ENCODE assay signal across 39 cellular contexts in the genomic region with DNA sequence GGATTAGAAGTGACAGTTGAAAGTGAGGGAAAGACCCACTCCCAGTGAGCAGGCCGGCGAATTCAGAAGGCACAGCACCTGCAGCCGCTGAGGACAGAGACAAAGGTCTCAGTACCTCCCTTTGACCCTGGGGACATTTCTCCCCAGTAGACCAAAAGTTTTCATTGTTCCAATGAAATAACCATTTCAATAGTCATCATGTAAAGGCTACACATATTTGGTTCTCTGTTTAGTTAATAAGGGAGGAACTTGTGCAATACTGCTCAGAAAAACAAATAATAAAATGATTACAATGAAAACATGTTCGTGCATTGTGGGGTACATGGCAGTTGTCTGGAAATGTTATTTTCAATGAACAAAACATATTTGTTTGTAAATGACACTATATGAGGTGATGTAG. TPM values are rescaled to one million over a fixed set of nuclear protein-coding genes. Genes with fewer than 3 reads are reported as not detected.
DNase-seq lines count a peak whose midpoint lies in the region; ATAC-seq, FAIRE-seq and TF ChIP-seq lines count a peak whose summit lies in the region.
"Had no signal": no experiment of that assay in that cellular context is flagged by ENCODE, and none has a peak within 500 bp of the region (broad histone marks: within the 10 kb centered on the region; RNA-seq: fewer than 3 reads in every experiment).

No MANE protein-coding gene starts in this region.

- intact Hi-C loops in pancreas (cut with DNase I) = no loop called here

- H3K27me3 Mint-ChIP-seq in activated CD4-positive, alpha-beta T cell treated with anti-CD3 and anti-CD28 coated beads, Interleukin-2, amount 10 ng/mL, durations not matched to agents 7 days and 5 days = no peaks in the 10 kb centered on the region
- H3K27me3 Mint-ChIP-seq in activated naive CD8-positive, alpha-beta T cell treated with anti-CD3 and anti-CD28 coated beads, Interleukin-2, amount 50 U/mL, for 24 hours = peaks cover 3% of the 10 kb centered on the region
- H3K27me3 Mint-ChIP-seq in T-helper 2 cell treated with Interferon-gamma antibody and Interleukin-4, amounts not matched to agents 5 μg/mL and 100 μg/mL, for 36 hours (ENCODE audit: low read depth) = peaks cover 5% of the 10 kb centered on the region

- no peaks in the 10 kb centered on the region for H3K36me3 ChIP-seq in BLaER1
- no peaks in the 10 kb centered on the region for H3K36me3 ChIP-seq in SJSA1
- no peaks in the 10 kb centered on the region for H3K36me3 ChIP-seq in hepatocyte (replicated peaks; ENCODE audit: insufficient read depth, low read depth)
- no peaks in the 10 kb centered on the region for H3K36me3 ChIP-seq in pancreas
- H3K36me3 ChIP-seq: esophagus squamous epithelium, heart left ventricle, MG63, ovary, thoracic aorta, WERI-Rb-1 had no signal

- TF ChIP-seq CTCF in hepatocyte (IDR thresholded peaks at IDR 0.05; ENCODE audit: poor library complexity) (no peak), pancreas (IDR thresholded peaks at IDR 0.05) (no peak)

- no peak overlapping the region for H3K4me3 Mint-ChIP-seq in activated CD4-positive, alpha-beta T cell treated with anti-CD3 and anti-CD28 coated beads, Interleukin-2, amount 10 ng/mL, durations not matched to agents 7 days and 5 days
- H3K4me3 Mint-ChIP-seq in activated naive CD8-positive, alpha-beta T cell treated with anti-CD3 and anti-CD28 coated beads, Interleukin-2, amount 50 U/mL, for 24 hours = no peak overlapping the region
- H3K4me3 Mint-ChIP-seq in T-helper 2 cell treated with Interferon-gamma antibody and Interleukin-4, amounts not matched to agents 5 μg/mL and 100 μg/mL, for 36 hours = no peak overlapping the region
- H3K4me3 Mint-ChIP-seq: activated naive CD8-positive, alpha-beta T cell treated with anti-CD3 and anti-CD28 coated beads for 36 hours; B cell; CD8-positive, alpha-beta memory T cell; central memory CD8-positive, alpha-beta T cell; natural killer cell treated with Interleukin-12 subunit alpha and Interleukin-12 subunit beta and Interleukin-15 and Interleukin-18, amount 100 ng/mL, for 72 hours had no signal

- no peak overlapping the region for H3K4me3 ChIP-seq in BLaER1
- no peak overlapping the region for H3K4me3 ChIP-seq in SJSA1
- no peak overlapping the region for H3K4me3 ChIP-seq in hepatocyte
- H3K4me3 ChIP-seq in pancreas = no peak overlapping the region
- H3K4me3 ChIP-seq: esophagus squamous epithelium, heart left ventricle, lung, MG63, ovary, thoracic aorta had no signal

- WGBS in hepatocyte (ENCODE audit: low lambda C conversion rate, missing lambda C conversion rate) = 66% methylated on average over 4 of the region's 4 CpGs
- 72 to 78% methylated on average over 4 of the region's 4 CpGs for WGBS in pancreas, 2 donors

- H3K9me3 Mint-ChIP-seq in activated CD4-positive, alpha-beta T cell treated with anti-CD3 and anti-CD28 coated beads, Interleukin-2, amount 10 ng/mL, durations not matched to agents 7 days and 5 days = no peaks in the 10 kb centered on the region
- no peaks in the 10 kb centered on the region for H3K9me3 Mint-ChIP-seq in activated naive CD8-positive, alpha-beta T cell treated with anti-CD3 and anti-CD28 coated beads, Interleukin-2, amount 50 U/mL, for 24 hours
- H3K9me3 Mint-ChIP-seq in T-helper 2 cell treated with Interferon-gamma antibody and Interleukin-4, amounts not matched to agents 5 μg/mL and 100 μg/mL, for 36 hours = no peaks in the 10 kb centered on the region
- H3K9me3 Mint-ChIP-seq: activated naive CD8-positive, alpha-beta T cell treated with anti-CD3 and anti-CD28 coated beads for 36 hours; central memory CD8-positive, alpha-beta T cell; natural killer cell treated with Interleukin-12 subunit alpha and Interleukin-12 subunit beta and Interleukin-15 and Interleukin-18, amount 100 ng/mL, for 72 hours had no signal

- no peaks in the 10 kb centered on the region for H3K79me2 ChIP-seq in hepatocyte

- H3K4me2 ChIP-seq in BLaER1 = 0 out of 2 replicates have a peak overlapping the region, but pooled peaks have one; percentile 27
- H3K4me2 ChIP-seq in hepatocyte = no peak overlapping the region

- H3K27ac ChIP-seq in BLaER1 (no peak overlapping the region), SJSA1 (peak overlapping the region; percentile 34), hepatocyte (peak overlapping the region; percentile 67), pancreas (peak overlapping the region in 3 of 4 donors; percentile 65 to 87 (median 84))
- H3K27ac ChIP-seq: esophagus squamous epithelium, heart left ventricle, ovary, thoracic aorta, WERI-Rb-1 had no signal

- H3K36me3 Mint-ChIP-seq in activated CD4-positive, alpha-beta T cell treated with anti-CD3 and anti-CD28 coated beads, Interleukin-2, amount 10 ng/mL, durations not matched to agents 7 days and 5 days (ENCODE audit: low read depth) = no peaks in the 10 kb centered on the region
- H3K36me3 Mint-ChIP-seq in activated naive CD8-positive, alpha-beta T cell treated with anti-CD3 and anti-CD28 coated beads, Interleukin-2, amount 50 U/mL, for 24 hours (ENCODE audit: low read depth) = no peaks in the 10 kb centered on the region
- no peaks in the 10 kb centered on the region for H3K36me3 Mint-ChIP-seq in T-helper 2 cell treated with Interferon-gamma antibody and Interleukin-4, amounts not matched to agents 5 μg/mL and 100 μg/mL, for 36 hours (ENCODE audit: low read depth)
- H3K36me3 Mint-ChIP-seq: activated naive CD8-positive, alpha-beta T cell treated with anti-CD3 and anti-CD28 coated beads for 36 hours; CD8-positive, alpha-beta memory T cell; natural killer cell treated with Interleukin-12 subunit alpha and Interleukin-12 subunit beta and Interleukin-15 and Interleukin-18, amount 100 ng/mL, for 72 hours had no signal

- CTCF ChIA-PET in activated CD4-positive, alpha-beta T cell treated with anti-CD3 and anti-CD28 coated beads, Interleukin-2, amount 10 ng/mL, durations not matched to agents 7 days and 5 days (lab: Charles Lee) = no interaction called here

- POLR2A ChIA-PET in activated CD4-positive, alpha-beta T cell treated with anti-CD3 and anti-CD28 coated beads, Interleukin-2, amount 10 ng/mL, durations not matched to agents 7 days and 5 days (lab: Charles Lee) = no interaction called here

- no peak for FAIRE-seq in pancreas (lab: Jason Lieb, UNC)
- FAIRE-seq: H1, urothelium cell line had no signal

- H3K4me1 Mint-ChIP-seq in activated CD4-positive, alpha-beta T cell treated with anti-CD3 and anti-CD28 coated beads, Interleukin-2, amount 10 ng/mL, durations not matched to agents 7 days and 5 days = no peaks in the 10 kb centered on the region
- no peaks in the 10 kb centered on the region for H3K4me1 Mint-ChIP-seq in activated naive CD8-positive, alpha-beta T cell treated with anti-CD3 and anti-CD28 coated beads, Interleukin-2, amount 50 U/mL, for 24 hours
- H3K4me1 Mint-ChIP-seq in T-helper 2 cell treated with Interferon-gamma antibody and Interleukin-4, amounts not matched to agents 5 μg/mL and 100 μg/mL, for 36 hours (ENCODE audit: low read depth) = no peaks in the 10 kb centered on the region
- H3K4me1 Mint-ChIP-seq: activated naive CD8-positive, alpha-beta T cell treated with anti-CD3 and anti-CD28 coated beads for 36 hours; CD8-positive, alpha-beta memory T cell; central memory CD8-positive, alpha-beta T cell had no signal

- H4K20me1 ChIP-seq in BLaER1 (no peaks in the 10 kb centered on the region), hepatocyte (ENCODE audit: insufficient read depth, poor library complexity, severe bottlenecking) (no peaks in the 10 kb centered on the region)

- DNase-seq in SJSA1 (ENCODE audit: low read depth in 1 of 2, low spot score in 2 of 2) = no peak
- DNase-seq in hepatocyte (ENCODE audit: low spot score) = no peak
- DNase-seq in pancreas = no peak
- no peak for DNase-seq in NCI-H2107 treated with DMSO at 0.1 percent for 48 hours (lab: John Stamatoyannopoulos, UW; ENCODE audit: unreplicated experiment)
- no peak for DNase-seq in activated CD4-positive, alpha-beta T cell treated with anti-CD3 and anti-CD28 coated beads, Interleukin-2, amount 10 ng/mL, durations not matched to agents 7 days and 5 days
- DNase-seq in activated naive CD8-positive, alpha-beta T cell treated with anti-CD3 and anti-CD28 coated beads, Interleukin-2, amount 50 U/mL, for 24 hours = no peak
- DNase-seq in T-helper 2 cell treated with Interferon-gamma antibody and Interleukin-4, amounts not matched to agents 5 μg/mL and 100 μg/mL, for 36 hours (ENCODE audit: low spot score) = no peak
- DNase-seq: activated CD4-positive, alpha-beta T cell treated with anti-CD3 and anti-CD28 coated beads for 48 hours; activated CD8-positive, alpha-beta memory T cell treated with anti-CD3 and anti-CD28 coated beads for 24 hours; activated gamma-delta T cell; activated naive CD8-positive, alpha-beta T cell treated with anti-CD3 and anti-CD28 coated beads for 36 hours; activated T-cell treated with anti-CD3 and anti-CD28 coated beads for 4 hours; CD8-positive, alpha-beta memory T cell; esophagus squamous epithelium; foreskin melanocyte; heart left ventricle; KG1; MG63; NCI-H1417 treated with DMSO at 0.1 percent for 48 hours; NCI-H2029 treated with DMSO at 0.1 percent for 48 hours; NCI-H2227 treated with DMSO at 0.1 percent for 48 hours; NCI-H526; NK-92 treated with Interleukin-12 subunit alpha and Interleukin-12 subunit beta, amount 100 ng/mL, for 24 hours; ovary; SHP77; stimulated activated CD4-positive, alpha-beta T cell treated with anti-CD3 and anti-CD28 coated beads, Interleukin-1b, Interleukin-23, amount 100 ng/mL, for 48 hours; stimulated activated naive CD4-positive, alpha-beta T cell treated with Interleukin-2 at 50 U/mL for 16 hours; SW 1271; T1000; WERI-Rb-1 had no signal

- peaks cover 22% of the 10 kb centered on the region for H3K4me1 ChIP-seq in BLaER1
- H3K4me1 ChIP-seq in SJSA1 (replicated peaks) = peaks cover 38% of the 10 kb centered on the region
- peaks cover 26% of the 10 kb centered on the region for H3K4me1 ChIP-seq in hepatocyte (ENCODE audit: insufficient read depth)
- peaks cover 20 to 45% (median 42%) of the 10 kb centered on the region in 3 donors for H3K4me1 ChIP-seq in pancreas
- H3K4me1 ChIP-seq: heart left ventricle had no signal

- no peaks in the 10 kb centered on the region for H3K9me2 ChIP-seq in hepatocyte (replicated peaks; ENCODE audit: insufficient read depth)

- H2AFZ ChIP-seq in hepatocyte = no peak overlapping the region

- H3K27ac Mint-ChIP-seq in activated CD4-positive, alpha-beta T cell treated with anti-CD3 and anti-CD28 coated beads, Interleukin-2, amount 10 ng/mL, durations not matched to agents 7 days and 5 days = no peak overlapping the region
- H3K27ac Mint-ChIP-seq in activated naive CD8-positive, alpha-beta T cell treated with anti-CD3 and anti-CD28 coated beads, Interleukin-2, amount 50 U/mL, for 24 hours = no peak overlapping the region
- no peak overlapping the region for H3K27ac Mint-ChIP-seq in T-helper 2 cell treated with Interferon-gamma antibody and Interleukin-4, amounts not matched to agents 5 μg/mL and 100 μg/mL, for 36 hours
- H3K27ac Mint-ChIP-seq: activated naive CD8-positive, alpha-beta T cell treated with anti-CD3 and anti-CD28 coated beads for 36 hours; B cell; CD8-positive, alpha-beta memory T cell; natural killer cell treated with Interleukin-12 subunit alpha and Interleukin-12 subunit beta and Interleukin-15 and Interleukin-18, amount 100 ng/mL, for 72 hours had no signal

- no peaks in the 10 kb centered on the region for H3K9me3 ChIP-seq in BLaER1
- no peaks in the 10 kb centered on the region for H3K9me3 ChIP-seq in SJSA1 (replicated peaks)
- H3K9me3 ChIP-seq in hepatocyte (ENCODE audit: low read depth) = no peaks in the 10 kb centered on the region
- no peaks in the 10 kb centered on the region for H3K9me3 ChIP-seq in pancreas
- H3K9me3 ChIP-seq: esophagus squamous epithelium, heart left ventricle, MG63, ovary, thoracic aorta had no signal

- no peak for ATAC-seq in pancreas
- no peak for ATAC-seq in activated naive CD8-positive, alpha-beta T cell treated with anti-CD3 and anti-CD28 coated beads, Interleukin-2, amount 50 U/mL, for 24 hours
- ATAC-seq: heart left ventricle; natural killer cell treated with Interleukin-12 subunit alpha and Interleukin-12 subunit beta and Interleukin-15 and Interleukin-18, amount 100 ng/mL, for 72 hours had no signal

- no peak overlapping the region for H3K9ac ChIP-seq in BLaER1

- H3K27me3 ChIP-seq in BLaER1 = no peaks in the 10 kb centered on the region
- no peaks in the 10 kb centered on the region for H3K27me3 ChIP-seq in SJSA1 (replicated peaks)
- H3K27me3 ChIP-seq in hepatocyte = no peaks in the 10 kb centered on the region
- H3K27me3 ChIP-seq in pancreas = no peaks in the 10 kb centered on the region
- H3K27me3 ChIP-seq: esophagus squamous epithelium, heart left ventricle, MG63, ovary had no signal

RNA-seq across cellular contexts. Expression of a gene that starts 52.5 kb away (rescaled TPM):
- total RNA-seq in SJSA1 (2014; rRNA removed; shearing (Covaris generic)) = 39.7 and 45.5 TPM in 2 replicates
- total RNA-seq in hepatocyte (25.0 and 26.7 TPM in 2 replicates), pancreas (10 to 100 TPM in 2 of 6 donors, 1 to 10 TPM in 4; 2.4 to 16.0 (median 3.8) TPM)
- polyA plus RNA-seq in hepatocyte (40.7 and 41.8 TPM in 2 replicates), pancreas (1 to 10 TPM; 5.9 to 7.3 TPM)
- under 1 TPM in 1 of 2 experiments, not detected in 1; 0.10 TPM for total RNA-seq in activated CD4-positive, alpha-beta T cell treated with anti-CD3 and anti-CD28 coated beads, Interleukin-2, amount 10 ng/mL, durations not matched to agents 7 days and 5 days
- total RNA-seq: A673; activated naive CD8-positive, alpha-beta T cell treated with anti-CD3 and anti-CD28 coated beads for 36 hours had no signal
- polyA plus RNA-seq: CD8-positive, alpha-beta memory T cell had no signal
